In the genomic region with DNA sequence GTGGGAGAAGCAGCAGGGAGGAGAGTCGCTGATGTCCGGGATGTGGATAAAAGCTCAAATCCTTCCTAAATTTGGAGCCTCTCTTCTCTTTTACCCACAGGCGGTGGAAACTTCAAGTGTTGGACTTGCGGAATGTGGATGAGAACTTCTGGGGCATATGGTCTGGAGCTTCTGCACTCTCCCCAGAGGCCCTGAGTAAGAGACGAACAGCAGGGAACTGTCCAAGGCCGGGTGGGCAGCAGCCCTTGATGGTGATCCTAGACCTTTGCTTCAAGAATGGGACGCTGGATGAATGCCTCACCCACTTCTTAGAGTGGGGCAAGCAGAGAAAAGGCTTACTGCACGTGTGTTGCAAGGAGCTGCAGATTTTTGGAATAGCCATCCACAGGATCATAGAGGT, we compare ENCODE assay signal across 9 cellular contexts. TPM values are rescaled to one million over a fixed set of nuclear protein-coding genes. Genes with fewer than 3 reads are reported as not detected.
"Had no signal": no experiment of that assay in that cellular context is flagged by ENCODE, and none has a peak within 500 bp of the region (broad histone marks: within the 10 kb centered on the region; RNA-seq: fewer than 3 reads in every experiment).

No MANE protein-coding gene starts in this region.

- H3K27ac Mint-ChIP-seq: H9 had no signal

- ATAC-seq: K562 had no signal

- H3K4me3 Mint-ChIP-seq: H9 had no signal

- H3K27ac ChIP-seq: GM23248 had no signal

- H3K4me1 Mint-ChIP-seq: H9 had no signal

- H3K4me3 ChIP-seq: GM23248, K562 had no signal

- DNase-seq: GM23248, GOT3, H9, HCEC 1CT, IMR-90, KG1 had no signal

- H2AFZ ChIP-seq: GM23248 had no signal

RNA-seq across cellular contexts. Expression of gene PRAMEF12, which starts 1.9 kb away (rescaled TPM):
- total RNA-seq: GM23248, H4, H9, HT-29, IMR-90, K562 had no signal
- polyA plus RNA-seq: GM23248, IMR-90, K562 had no signal

RNA-seq across cellular contexts. Expression of gene PRAMEF1, which starts 15.8 kb away (rescaled TPM):
- total RNA-seq: GM23248, H4, H9, HT-29, IMR-90, K562 had no signal
- polyA plus RNA-seq: GM23248, IMR-90, K562 had no signal

RNA-seq across cellular contexts. Expression of gene CFAP107, which starts 29.4 kb away (rescaled TPM):
- total RNA-seq: GM23248, H4, H9, HT-29, IMR-90, K562 had no signal
- polyA plus RNA-seq: GM23248, IMR-90 had no signal

RNA-seq across cellular contexts. Expression of gene PRAMEF11, which starts 55.8 kb away (rescaled TPM):
- total RNA-seq: GM23248, H4, H9, HT-29, IMR-90, K562 had no signal
- polyA plus RNA-seq: GM23248, IMR-90, K562 had no signal

RNA-seq across cellular contexts. Expression of gene AADACL3, which starts 59.5 kb away (rescaled TPM):
- total RNA-seq: GM23248, H4, HT-29, IMR-90, K562 had no signal
- polyA plus RNA-seq: GM23248, IMR-90, K562 had no signal
